Comparison of ENCODE assay signal across 8 cellular contexts in genomic region chr17:7854851-7855642, GRCh38. TPM values are rescaled to one million over a fixed set of nuclear protein-coding genes. Genes with fewer than 3 reads are reported as not detected.
A peak's percentile ranks its signal among the peaks of the same experiment; 100 is the strongest.
DNase-seq lines count a peak whose midpoint lies in the region; ATAC-seq and TF ChIP-seq lines count a peak whose summit lies in the region.

A gene with protein sequence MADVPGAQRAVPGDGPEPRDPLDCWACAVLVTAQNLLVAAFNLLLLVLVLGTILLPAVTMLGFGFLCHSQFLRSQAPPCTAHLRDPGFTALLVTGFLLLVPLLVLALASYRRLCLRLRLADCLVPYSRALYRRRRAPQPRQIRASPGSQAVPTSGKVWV (plus strand): TSS chr17:7855066. CDS start chr17:7855075, 9 bp downstream.

- peak within 1 kb of the TSS; percentile 98 for H3K27ac ChIP-seq in BLaER1
- no peak within 1 kb of the TSS for H3K27ac ChIP-seq in PC-3 (ENCODE audit: low read length)

- H3K9ac ChIP-seq in BLaER1 (peak within 1 kb of the TSS; percentile 97; the same call in 1 of the 2 replicates), PC-3 (ENCODE audit: low read length) (peak within 1 kb of the TSS; percentile 94)

- peaks cover 3% of the 10 kb centered on the region for H3K27me3 Mint-ChIP-seq in nephron (ENCODE audit: low read depth)

- H3K9me3 ChIP-seq in BLaER1 (no peaks in the 10 kb centered on the region), PC-3 (ENCODE audit: low read length) (no peaks in the 10 kb centered on the region)

- TF ChIP-seq CTCF in PC-3 (conservative IDR thresholded peaks at IDR 0.05; ENCODE audit: low read depth, low read length): no peak
- TF ChIP-seq CTCF in epithelial cell of proximal tubule (conservative IDR thresholded peaks at IDR 0.05; ENCODE audit: low read depth, low read length): no peak
- no peak for TF ChIP-seq CTCF in nephron (IDR thresholded peaks at IDR 0.05; ENCODE audit: unreplicated experiment in 3 of 3)

- H3K9me3 Mint-ChIP-seq in nephron: no peaks in the 10 kb centered on the region

- H3K9me2 ChIP-seq in PC-3 (replicated peaks; ENCODE audit: low read length): no peaks in the 10 kb centered on the region

- POLR2A ChIA-PET in PC-3 (lab: Charles Lee; ENCODE audit: unreplicated experiment): interaction anchor here (0.6 kb wide), 2 partner anchors 120 to 335 kb away, joined by 11 to 17 read pairs; no protein-coding TSS in a partner anchor

- no peak for ATAC-seq in PC-3
- ATAC-seq in HG03460 (IDR thresholded peaks at IDR 0.05; ENCODE audit: unreplicated experiment): no peak

- H3F3A ChIP-seq in PC-3 (ENCODE audit: low read length, unreplicated experiment): no peaks in the 10 kb centered on the region

- H3K27me3 ChIP-seq in BLaER1 (no peaks in the 10 kb centered on the region), PC-3 (ENCODE audit: low read length) (no peaks in the 10 kb centered on the region)

- no peak for DNase-seq in PC-3
- no peak for DNase-seq in epithelial cell of proximal tubule (ENCODE audit: low read depth)
- no peak for DNase-seq in DMS114 treated with DMSO at 0.1 percent for 48 hours (lab: John Stamatoyannopoulos, UW; ENCODE audit: unreplicated experiment)
- no peak for DNase-seq in medulla oblongata (ENCODE audit: extremely low spot score)
- no peak for DNase-seq in NCI-H1694 treated with DMSO at 0.1 percent for 48 hours (lab: John Stamatoyannopoulos, UW)

- H3K4me2 ChIP-seq in BLaER1 (peak within 1 kb of the TSS; percentile 100), PC-3 (ENCODE audit: low read length) (peak within 1 kb of the TSS; percentile 97)

- peak within 1 kb of the TSS; percentile 36 to 66 (median 41) for H3K4me3 Mint-ChIP-seq in nephron

- H3K36me3 ChIP-seq in BLaER1 (peaks cover 64% of the 10 kb centered on the region), PC-3 (ENCODE audit: low read depth, low read length) (peaks cover 8% of the 10 kb centered on the region; the same call in 1 of the 2 replicates)

- H3K4me1 Mint-ChIP-seq in nephron: peaks cover 5% of the 10 kb centered on the region

- H3K27ac Mint-ChIP-seq in nephron: no peak within 1 kb of the TSS

- CTCF ChIA-PET in PC-3 (lab: Charles Lee): interaction anchor here (0.6 kb wide), 3 partner anchors 30 to 135 kb away, joined by 3 to 4 read pairs (median 4); no protein-coding TSS in a partner anchor

- H4K20me1 ChIP-seq in BLaER1: peaks cover 44% of the 10 kb centered on the region
- H4K20me1 ChIP-seq in PC-3 (ENCODE audit: low read length): no peaks in the 10 kb centered on the region

- peak within 1 kb of the TSS; percentile 77 for H3K4me3 ChIP-seq in BLaER1
- H3K4me3 ChIP-seq in PC-3 (ENCODE audit: low read length): peak within 1 kb of the TSS; percentile 90
- peak within 1 kb of the TSS; percentile 95 for H3K4me3 ChIP-seq in epithelial cell of proximal tubule (ENCODE audit: low read depth, low read length)

- intact Hi-C loops in PC-3 (cut with micrococcal nuclease): no loop called here

- BruUV-seq in PC-3 (replicated peaks; lab: Mats Ljungman, UMichigan): no TSS peak

- H2AFZ ChIP-seq in PC-3 (ENCODE audit: low read length): no peak within 1 kb of the TSS

- H3K36me3 Mint-ChIP-seq in nephron (ENCODE audit: low read depth): peaks cover 44% of the 10 kb centered on the region

- peaks cover 55% of the 10 kb centered on the region for H3K4me1 ChIP-seq in BLaER1
- H3K4me1 ChIP-seq in PC-3 (ENCODE audit: insufficient read depth, low read length): peaks cover 25% of the 10 kb centered on the region

- H3K79me2 ChIP-seq in PC-3 (ENCODE audit: low read length): peaks cover 40% of the 10 kb centered on the region

RNA-seq across cellular contexts. Expression of the gene that starts here (rescaled TPM):
- total RNA-seq in PC-3 (2014; rRNA removed) (1.5 TPM in 1 of 2 replicates, not detected in the other), epithelial cell of proximal tubule (7.3 and 19.8 TPM in 2 replicates)
